8 cellular contexts compared by ENCODE assay signal in genomic region chr2:16666453-16666801, GRCh38. TPM values are rescaled to one million over a fixed set of nuclear protein-coding genes. Genes with fewer than 3 reads are reported as not detected.
DNase-seq lines count a peak whose midpoint lies in the region; ATAC-seq, FAIRE-seq and TF ChIP-seq lines count a peak whose summit lies in the region.

No MANE protein-coding gene starts in this region.

- intact Hi-C loops in naive thymus-derived CD4-positive, alpha-beta T cell (cut with micrococcal nuclease) = no loop called here

- H3K27ac Mint-ChIP-seq in naive thymus-derived CD4-positive, alpha-beta T cell = peak overlapping the region in 7 of 9 donors; percentile 12 to 91 (median 53)

- peak overlapping the region; percentile 79 for H3K4me2 ChIP-seq in DOHH2 (ENCODE audit: low read length)

- DNase-seq in brain pericyte (ENCODE audit: low read depth, low spot score) (peak; percentile 55), AG08396 (ENCODE audit: low spot score) (no peak), cortex of kidney (lab: John Stamatoyannopoulos, UW) (no peak), DMS153 (lab: John Stamatoyannopoulos, UW) (no peak), urothelium cell line (ENCODE audit: low spot score) (no peak)
- DNase-seq in naive thymus-derived CD4-positive, alpha-beta T cell = peak in 5 of 9 donors; percentile 1 to 18 (median 13)

- H3K79me2 ChIP-seq in DOHH2 (ENCODE audit: control insufficient read depth, low read length) = peaks cover 40% of the 10 kb centered on the region

- peaks cover 0 to 2% (median 0%) of the 10 kb centered on the region in 5 donors for H3K36me3 Mint-ChIP-seq in naive thymus-derived CD4-positive, alpha-beta T cell

- no peaks in the 10 kb centered on the region for H4K20me1 ChIP-seq in DOHH2 (ENCODE audit: control insufficient read depth, insufficient read depth, low read depth, low read length)

- H3F3A ChIP-seq in DOHH2 (ENCODE audit: control insufficient read depth, insufficient read depth) = peaks cover 2% of the 10 kb centered on the region; the same call in 1 of the 2 replicates

- no peaks in the 10 kb centered on the region for H3K9me3 Mint-ChIP-seq in naive thymus-derived CD4-positive, alpha-beta T cell

- H3K36me3 ChIP-seq in DOHH2 (ENCODE audit: control insufficient read depth, low read length) (no peaks in the 10 kb centered on the region), HUES6 (ENCODE audit: control insufficient read depth, insufficient read depth, low read length) (no peaks in the 10 kb centered on the region)
- H3K36me3 ChIP-seq in naive thymus-derived CD4-positive, alpha-beta T cell (ENCODE audit: control insufficient read depth in 2 of 3, insufficient read depth in 3 of 3, low read length in 3 of 3) = no peaks in the 10 kb centered on the region

- H3K27me3 Mint-ChIP-seq in naive thymus-derived CD4-positive, alpha-beta T cell = peaks cover 34 to 52% (median 41%) of the 10 kb centered on the region in 5 donors

- ATAC-seq in naive thymus-derived CD4-positive, alpha-beta T cell = peak; percentile 43

- H3K4me3 ChIP-seq in DOHH2 (ENCODE audit: low read length) (peak overlapping the region; percentile 76), HUES6 (ENCODE audit: low read depth, low read length) (peak overlapping the region; percentile 75)
- peak overlapping the region; percentile 49 for H3K4me3 ChIP-seq in naive thymus-derived CD4-positive, alpha-beta T cell (ENCODE audit: low read length)

- TF ChIP-seq CTCF in DOHH2 (IDR thresholded peaks at IDR 0.05; ENCODE audit: low read depth, low read length, poor library complexity, severe bottlenecking) = no peak

- H3K4me3 Mint-ChIP-seq in naive thymus-derived CD4-positive, alpha-beta T cell = peak overlapping the region; percentile 59 to 87 (median 83)

- CTCF ChIA-PET in naive thymus-derived CD4-positive, alpha-beta T cell (lab: Charles Lee) = no interaction called here

- POLR2A ChIA-PET in naive thymus-derived CD4-positive, alpha-beta T cell (lab: Charles Lee) = no interaction called here

- no peaks in the 10 kb centered on the region for H3K9me3 ChIP-seq in DOHH2 (ENCODE audit: control insufficient read depth, insufficient read depth, low read length)
- H3K9me3 ChIP-seq in HUES6 (ENCODE audit: control insufficient read depth, insufficient read depth, low read depth, low read length) = no peaks in the 10 kb centered on the region
- no peaks in the 10 kb centered on the region for H3K9me3 ChIP-seq in naive thymus-derived CD4-positive, alpha-beta T cell (ENCODE audit: control insufficient read depth in 2 of 3, low read length in 3 of 3)

- no peak overlapping the region for H3K9ac ChIP-seq in HUES6 (ENCODE audit: low read length)

- no peak for FAIRE-seq in urothelium cell line (lab: Jason Lieb, UNC)

- H3K27me3 ChIP-seq in DOHH2 (ENCODE audit: control insufficient read depth, low read length) (peaks cover 5% of the 10 kb centered on the region; the same call in 1 of the 2 replicates), HUES6 (ENCODE audit: control insufficient read depth, insufficient read depth, low read length) (peaks cover 28% of the 10 kb centered on the region)
- peaks cover 0 to 11% of the 10 kb centered on the region in 2 donors for H3K27me3 ChIP-seq in naive thymus-derived CD4-positive, alpha-beta T cell (ENCODE audit: control insufficient read depth in 2 of 2, insufficient read depth in 2 of 2, low read length in 2 of 2)

- H3K9me2 ChIP-seq in DOHH2 (replicated peaks; ENCODE audit: control insufficient read depth, low read length) = no peaks in the 10 kb centered on the region

- H3K27ac ChIP-seq in DOHH2 (ENCODE audit: low read depth, low read length) (no peak overlapping the region), HUES6 (ENCODE audit: low read depth, low read length) (no peak overlapping the region)
- no peak overlapping the region for H3K27ac ChIP-seq in naive thymus-derived CD4-positive, alpha-beta T cell (ENCODE audit: low read depth, low read length)

- H3K4me1 Mint-ChIP-seq in naive thymus-derived CD4-positive, alpha-beta T cell = peaks cover 10 to 36% (median 21%) of the 10 kb centered on the region in 7 donors

- peaks cover 51% of the 10 kb centered on the region for H3K4me1 ChIP-seq in DOHH2 (ENCODE audit: control insufficient read depth, low read length)
- peaks cover 19% of the 10 kb centered on the region; the same call in 1 of the 2 replicates for H3K4me1 ChIP-seq in HUES6 (ENCODE audit: control insufficient read depth, insufficient read depth, low read length)
- H3K4me1 ChIP-seq in naive thymus-derived CD4-positive, alpha-beta T cell (ENCODE audit: control insufficient read depth in 2 of 2, insufficient read depth in 2 of 2, low read length in 2 of 2) = peaks cover 3 to 4% of the 10 kb centered on the region in 2 donors

RNA-seq across cellular contexts. Expression of gene CYRIA, which starts 0.8 kb away (rescaled TPM):
- total RNA-seq in naive thymus-derived CD4-positive, alpha-beta T cell = 10 to 100 TPM in 1 of 5 experiments, 1 to 10 TPM in 2, under 1 TPM in 2; 0.16 to 48.7 (median 1.1) TPM
- 1 to 10 TPM in 1 of 2 donors, under 1 TPM in 1; 0.70 to 1.6 TPM for polyA plus RNA-seq in naive thymus-derived CD4-positive, alpha-beta T cell

Comparison
In these comparisons a context has a peak if more than half of its experiments do, and no peak if none do; other contexts are left out.
1. DNase-seq: peak in brain pericyte (single experiment) and naive thymus-derived CD4-positive, alpha-beta T cell (5 of 9); none in AG08396 (single experiment), cortex of kidney (single experiment), DMS153 (single experiment) and urothelium cell line (single experiment).
2. Peak in every context shown above with its lines, with median percentiles within 50 percentile points of each other: H3K4me3 ChIP-seq.